ENCODE assay signal across 14 cellular contexts in the genomic region with DNA sequence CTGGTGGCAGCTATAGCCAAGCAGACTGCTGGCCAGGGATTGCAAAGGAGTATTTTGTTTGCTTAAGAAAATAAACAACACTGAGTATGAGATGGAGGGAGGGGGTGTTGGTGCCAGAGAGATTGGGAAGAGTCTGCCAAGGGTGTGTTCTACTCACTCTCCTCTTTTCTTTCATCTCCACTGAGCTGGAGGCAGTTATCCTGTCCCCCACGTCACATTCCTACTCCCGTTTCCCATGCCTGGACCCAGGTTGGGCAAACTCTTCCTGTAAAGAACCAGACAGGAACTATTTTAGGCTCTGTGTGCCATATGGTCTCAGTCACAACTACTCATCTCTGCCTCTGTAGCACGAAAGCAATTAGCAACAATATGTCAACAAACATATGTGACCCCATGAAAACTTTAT. TPM values are rescaled to one million over a fixed set of nuclear protein-coding genes. Genes with fewer than 3 reads are reported as not detected.
DNase-seq lines count a peak whose midpoint lies in the region; ATAC-seq and TF ChIP-seq lines count a peak whose summit lies in the region.
"Had no signal": no experiment of that assay in that cellular context is flagged by ENCODE, and none has a peak within 500 bp of the region (broad histone marks: within the 10 kb centered on the region; RNA-seq: fewer than 3 reads in every experiment).

No MANE protein-coding gene starts in this region.

- H3K9me3 ChIP-seq in fibroblast of lung (ENCODE audit: control insufficient read depth, insufficient read depth, low read depth, low read length): no peaks in the 10 kb centered on the region
- H3K9me3 ChIP-seq in spleen: no peaks in the 10 kb centered on the region
- H3K9me3 ChIP-seq in effector memory CD4-positive, alpha-beta T cell (ENCODE audit: control insufficient read depth, low read length): no peaks in the 10 kb centered on the region
- H3K9me3 ChIP-seq: thoracic aorta had no signal

- H3K79me2 ChIP-seq in fibroblast of lung (ENCODE audit: control insufficient read depth, insufficient read depth, low read length): no peaks in the 10 kb centered on the region

- ATAC-seq in activated CD4-positive, alpha-beta T cell treated with anti-CD3 and anti-CD28 coated beads for 36 hours: no peak
- ATAC-seq in SK-N-SH treated with all-trans-retinoic acid at 6 μM for 48 hours: no peak
- ATAC-seq: CD8-positive, alpha-beta T cell; effector memory CD8-positive, alpha-beta T cell had no signal

- no peak for TF ChIP-seq POLR2A in spleen (IDR thresholded peaks at IDR 0.05)

- no peak overlapping the region for H2AFZ ChIP-seq in fibroblast of lung (ENCODE audit: low read length)

- no peaks in the 10 kb centered on the region for H3K9me3 Mint-ChIP-seq in activated CD4-positive, alpha-beta T cell treated with anti-CD3 and anti-CD28 coated beads for 36 hours (ENCODE audit: low read depth)
- H3K9me3 Mint-ChIP-seq: CD8-positive, alpha-beta T cell; effector memory CD8-positive, alpha-beta T cell had no signal

- peaks cover 11% of the 10 kb centered on the region for H3K36me3 Mint-ChIP-seq in activated CD4-positive, alpha-beta T cell treated with anti-CD3 and anti-CD28 coated beads for 36 hours (ENCODE audit: low read depth)

- H4K20me1 ChIP-seq in fibroblast of lung (ENCODE audit: control insufficient read depth, extremely low read depth, insufficient read depth, low read length): no peaks in the 10 kb centered on the region

- H3K4me1 Mint-ChIP-seq in activated CD4-positive, alpha-beta T cell treated with anti-CD3 and anti-CD28 coated beads for 36 hours: peaks cover 88% of the 10 kb centered on the region

- H3K36me3 ChIP-seq in fibroblast of lung (ENCODE audit: control insufficient read depth, insufficient read depth, low read length) (no peaks in the 10 kb centered on the region), spleen (no peaks in the 10 kb centered on the region)
- H3K36me3 ChIP-seq in effector memory CD4-positive, alpha-beta T cell (ENCODE audit: control insufficient read depth, insufficient read depth, low read length): no peaks in the 10 kb centered on the region
- H3K36me3 ChIP-seq: thoracic aorta had no signal

- H3K4me2 ChIP-seq in fibroblast of lung (ENCODE audit: extremely low read depth, insufficient read depth, low read length): no peak overlapping the region

- POLR2A ChIA-PET in activated CD4-positive, alpha-beta T cell treated with anti-CD3 and anti-CD28 coated beads for 36 hours (lab: Charles Lee): interaction anchor here (0.6 to 1.1 kb wide), 2 partner anchors 10 to 13 kb away, joined by 3 to 5 read pairs; no protein-coding TSS in a partner anchor

- DNase-seq in activated CD4-positive, alpha-beta T cell treated with anti-CD3 and anti-CD28 coated beads for 36 hours: no peak
- DNase-seq in activated CD4-positive, alpha-beta T cell treated with anti-CD3 and anti-CD28 coated beads, Interleukin-2, amount 50 U/mL, for 4 hours: no peak
- DNase-seq in NCI-H446 treated with DMSO at 0.1 percent for 48 hours (lab: John Stamatoyannopoulos, UW): peak; percentile 68
- DNase-seq in fibroblast of lung (ENCODE audit: low read depth in 2 of 2): peak; percentile 22 to 85
- no peak for DNase-seq in spleen
- DNase-seq in NK-92 (lab: John Stamatoyannopoulos, UW; ENCODE audit: unreplicated experiment): no peak
- DNase-seq in effector memory CD4-positive, alpha-beta T cell: no peak
- DNase-seq: CD8-positive, alpha-beta T cell; effector memory CD8-positive, alpha-beta T cell; stimulated activated CD4-positive, alpha-beta T cell treated with anti-CD3 and anti-CD28 coated beads, Interleukin-1b, Interleukin-23, amount 100 ng/mL, for 48 hours had no signal

- no peaks in the 10 kb centered on the region for H3K27me3 Mint-ChIP-seq in activated CD4-positive, alpha-beta T cell treated with anti-CD3 and anti-CD28 coated beads for 36 hours

- CTCF ChIA-PET in activated CD4-positive, alpha-beta T cell treated with anti-CD3 and anti-CD28 coated beads for 36 hours (lab: Charles Lee): interaction anchor here (0.7 to 3.9 kb wide), 12 partner anchors 9 to 183 kb away, joined by 3 to 25 read pairs (median 4); a partner anchor contains a TSS

- TF ChIP-seq CTCF in fibroblast of lung (conservative IDR thresholded peaks at IDR 0.05 in 1 of 2, IDR thresholded peaks at IDR 0.05 in 1 of 2; ENCODE audit: low read depth in 1 of 2, low read length in 2 of 2) (no peak), spleen (IDR thresholded peaks at IDR 0.05 in 8 of 11, conservative IDR thresholded peaks at IDR 0.05 in 3 of 11) (no peak)

- H3K27ac ChIP-seq in fibroblast of lung (ENCODE audit: insufficient read depth, low read length): peak overlapping the region; percentile 83
- peak overlapping the region in 7 of 8 donors; percentile 3 to 75 (median 48) for H3K27ac ChIP-seq in spleen
- H3K27ac ChIP-seq in effector memory CD4-positive, alpha-beta T cell (ENCODE audit: insufficient read depth, low read length, poor library complexity, severe bottlenecking): no peak overlapping the region
- H3K27ac ChIP-seq: thoracic aorta had no signal

- 34 to 51% (median 43%) methylated on average over 3 of the region's 3 CpGs for WGBS in spleen, 5 donors

- H3K4me1 ChIP-seq in fibroblast of lung (ENCODE audit: control insufficient read depth, extremely low read depth, insufficient read depth, low read length): peaks cover 49% of the 10 kb centered on the region
- peaks cover 0 to 38% (median 11%) of the 10 kb centered on the region in 6 donors for H3K4me1 ChIP-seq in spleen
- H3K4me1 ChIP-seq in effector memory CD4-positive, alpha-beta T cell (ENCODE audit: control insufficient read depth, insufficient read depth, low read length, poor library complexity, severe bottlenecking): peaks cover 4% of the 10 kb centered on the region

- H3K27me3 ChIP-seq in fibroblast of lung (ENCODE audit: control insufficient read depth, insufficient read depth, low read length): no peaks in the 10 kb centered on the region
- no peaks in the 10 kb centered on the region for H3K27me3 ChIP-seq in spleen (replicated peaks in 1 of 7)
- H3K27me3 ChIP-seq in effector memory CD4-positive, alpha-beta T cell (replicated peaks; ENCODE audit: control insufficient read depth, insufficient read depth, low read length, poor library complexity, severe bottlenecking): no peaks in the 10 kb centered on the region

- intact Hi-C loops in activated CD4-positive, alpha-beta T cell treated with anti-CD3 and anti-CD28 coated beads for 36 hours (cut with DNase I, micrococcal nuclease): loop anchor here in 1 of 2 experiments (2.0 kb wide), 1 partner anchor 15 kb away; no protein-coding TSS in a partner anchor
- intact Hi-C loops in spleen (cut with DNase I; ENCODE audit: low total_unique reads): no loop called here

- H3K9ac ChIP-seq in fibroblast of lung (ENCODE audit: insufficient read depth, low read length): peak overlapping the region; percentile 46

- peak overlapping the region; percentile 49 for H3K27ac Mint-ChIP-seq in activated CD4-positive, alpha-beta T cell treated with anti-CD3 and anti-CD28 coated beads for 36 hours
- H3K27ac Mint-ChIP-seq: effector memory CD8-positive, alpha-beta T cell had no signal

- no peak overlapping the region for H3K4me3 ChIP-seq in fibroblast of lung (replicated peaks in 1 of 4; ENCODE audit: control extremely low read depth in 1 of 4, insufficient read depth in 1 of 4, low read depth in 3 of 4, low read length in 4 of 4)
- no peak overlapping the region for H3K4me3 ChIP-seq in spleen
- no peak overlapping the region for H3K4me3 ChIP-seq in effector memory CD4-positive, alpha-beta T cell (ENCODE audit: insufficient read depth, low read depth, low read length, poor library complexity, severe bottlenecking)
- H3K4me3 ChIP-seq: thoracic aorta had no signal

- H3K4me3 Mint-ChIP-seq in activated CD4-positive, alpha-beta T cell treated with anti-CD3 and anti-CD28 coated beads for 36 hours: no peak overlapping the region
- H3K4me3 Mint-ChIP-seq: CD8-positive, alpha-beta T cell; effector memory CD8-positive, alpha-beta T cell had no signal

TF ChIP-seq in SK-N-SH treated with all-trans-retinoic acid at 6 μM for 48 hours, 23 proteins besides CTCF, POLR2A, EP300 and RAD21 (continues in another document):
- TF ChIP-seq TOX (CRISPR knock-in tag; IDR thresholded peaks at IDR 0.05; ENCODE audit: borderline replicate concordance) (no peak), CSDC2 (CRISPR knock-in tag; IDR thresholded peaks at IDR 0.05) (no peak)

RNA-seq across cellular contexts. Expression of a gene that starts 1.4 kb away (rescaled TPM):
- total RNA-seq in activated CD4-positive, alpha-beta T cell treated with anti-CD3 and anti-CD28 coated beads for 36 hours: 10 to 100 TPM in 1 of 2 experiments, 1 to 10 TPM in 1; 10.0 to 10.7 TPM
- total RNA-seq in fibroblast of lung (0.17 TPM in 1 of 2 replicates, not detected in the other), spleen (under 1 TPM in 2 of 7 donors, not detected in 5; 0.30 to 0.34 TPM)
- polyA plus RNA-seq in fibroblast of lung (0.54 TPM in 1 of 2 replicates, not detected in the other), spleen (1 to 10 TPM; 1.2 to 2.0 (median 1.4) TPM)
- polyA plus RNA-seq in fibroblast of lung (2012): 0.13 and 0.91 TPM in 2 replicates
- polyA minus RNA-seq in fibroblast of lung (ENCODE audit: low replicate concordance): 3.0 TPM in 1 of 2 replicates, not detected in the other
- total RNA-seq: CD8-positive, alpha-beta T cell; mesenteric fat pad; thoracic aorta had no signal

RNA-seq across cellular contexts. Expression of a gene that starts 25.9 kb away (rescaled TPM):
- total RNA-seq in activated CD4-positive, alpha-beta T cell treated with anti-CD3 and anti-CD28 coated beads for 36 hours: 10 to 100 TPM; 41.6 to 49.3 TPM
- total RNA-seq in fibroblast of lung (0.26 and 0.33 TPM in 2 replicates), spleen (100 to 1,000 TPM; 136 to 269 (median 242) TPM)
- polyA plus RNA-seq in fibroblast of lung (1.5 and 4.3 TPM in 2 replicates), spleen (100 to 1,000 TPM; 165 to 229 (median 187) TPM)
- polyA plus RNA-seq in fibroblast of lung (2012): 2.1 and 4.9 TPM in 2 replicates
- 7.2 and 24.4 TPM in 2 replicates for polyA minus RNA-seq in fibroblast of lung (ENCODE audit: low replicate concordance)

RNA-seq across cellular contexts. Expression of a gene that starts 30.4 kb away (rescaled TPM):
- total RNA-seq in activated CD4-positive, alpha-beta T cell treated with anti-CD3 and anti-CD28 coated beads for 36 hours: not detected
- total RNA-seq in fibroblast of lung (not detected in 2 replicates), spleen (not detected)
- polyA plus RNA-seq in fibroblast of lung (not detected in 2 replicates), spleen (not detected)
- not detected in 2 replicates for polyA plus RNA-seq in fibroblast of lung (2012)
- not detected in 2 replicates for polyA minus RNA-seq in fibroblast of lung (ENCODE audit: low replicate concordance)
- total RNA-seq: CD8-positive, alpha-beta T cell; mesenteric fat pad; T-helper 1 cell treated with Interleukin-12 subunit alpha and Interleukin-12 subunit beta and Interleukin-4 antibody, amounts not matched to agents 30 ng/mL and 1 ng/mL, for 36 hours; thoracic aorta had no signal

RNA-seq across cellular contexts. Expression of a gene that starts 50.4 kb away (rescaled TPM):
- total RNA-seq in activated CD4-positive, alpha-beta T cell treated with anti-CD3 and anti-CD28 coated beads for 36 hours: under 1 TPM; 0.07 to 0.54 TPM
- total RNA-seq in fibroblast of lung (not detected in 2 replicates), spleen (1 to 10 TPM in 3 of 7 donors, under 1 TPM in 4; 0.37 to 1.7 (median 0.94) TPM)
- polyA plus RNA-seq in fibroblast of lung (not detected in 2 replicates), spleen (under 1 TPM; 0.13 to 0.99 (median 0.30) TPM)
- polyA plus RNA-seq in fibroblast of lung (2012): not detected in 2 replicates
- not detected in 2 replicates for polyA minus RNA-seq in fibroblast of lung (ENCODE audit: low replicate concordance)
- total RNA-seq: CD8-positive, alpha-beta T cell had no signal

Comparison
In these comparisons a context has a peak if more than half of its experiments do, and no peak if none do; other contexts are left out.
1. DNase-seq: peak in NCI-H446 treated with DMSO at 0.1 percent for 48 hours (single experiment) and fibroblast of lung (2 of 2); none in activated CD4-positive, alpha-beta T cell treated with anti-CD3 and anti-CD28 coated beads for 36 hours (single experiment), activated CD4-positive, alpha-beta T cell treated with anti-CD3 and anti-CD28 coated beads, Interleukin-2, amount 50 U/mL, for 4 hours (0 of 2), spleen (single experiment), NK-92 (single experiment) and effector memory CD4-positive, alpha-beta T cell (0 of 3).
2. RNA of a gene that starts 25.9 kb away (total RNA-seq): 136 to 269 TPM in spleen and 41.6 to 49.3 TPM in activated CD4-positive, alpha-beta T cell treated with anti-CD3 and anti-CD28 coated beads for 36 hours; 0.26 to 0.33 TPM in fibroblast of lung; every median in the first group is over 10 times any median in the second.